Comparison of ENCODE assay signal across 1 cellular context in genomic region chr12:51021694-51022093, GRCh38.
A peak's percentile ranks its signal among the peaks of the same experiment; 100 is the strongest.
TF ChIP-seq lines count a peak whose summit lies in the region.

No MANE protein-coding gene starts in this region.

TF ChIP-seq in K562, 482 proteins besides CTCF, POLR2A, EP300 and RAD21 (continues in another document):
- TF ChIP-seq ZNF75A (CRISPR knock-in tag; IDR thresholded peaks at IDR 0.05) (no peak), TAF9B (IDR thresholded peaks at IDR 0.05; ENCODE audit: partially characterized antibody) (peak; percentile 97), ARID2 (IDR thresholded peaks at IDR 0.05) (no peak), NFIC (IDR thresholded peaks at IDR 0.05) (peak; percentile 80), ZSCAN29 (IDR thresholded peaks at IDR 0.05) (no peak), MXI1 (IDR thresholded peaks at IDR 0.05; ENCODE audit: low read depth, low read length) (0 out of 2 replicates have a peak, but pooled peaks have one; percentile 47), HDAC2 (IDR thresholded peaks at IDR 0.05) (peak; percentile 87), GATAD2B (IDR thresholded peaks at IDR 0.05; ENCODE audit: borderline replicate concordance) (peak; percentile 25; the same call in 1 of the 2 replicates), SMARCB1 (IDR thresholded peaks at IDR 0.05; ENCODE audit: insufficient read length, low read depth) (no peak), PHB2 (IDR thresholded peaks at IDR 0.05; ENCODE audit: low read depth) (peak; percentile 57; the same call in 1 of the 2 replicates), NFE2L1 (tag; IDR thresholded peaks at IDR 0.05; ENCODE audit: borderline replicate concordance, low read depth) (no peak), MEIS2 (IDR thresholded peaks at IDR 0.05; ENCODE audit: partially characterized antibody) (peak; percentile 79), CREB3L1 (IDR thresholded peaks at IDR 0.05; ENCODE audit: borderline replicate concordance, low read depth) (no peak), SIN3A (IDR thresholded peaks at IDR 0.05; ENCODE audit: borderline replicate concordance in 2 of 2, control insufficient read depth in 1 of 2, low read depth in 2 of 2, low read length in 2 of 2) (peak in 1 of 2 experiments; percentile 95; a peak in 3 of 4 replicates), CC2D1A (IDR thresholded peaks at IDR 0.05) (peak; percentile 80; the same call in 1 of the 2 replicates), ZEB2 (IDR thresholded peaks at IDR 0.05) (peak; percentile 61; the same call in 1 of the 2 replicates), CBFA2T3 (IDR thresholded peaks at IDR 0.05) (peak; percentile 97), FOXK2 (conservative IDR thresholded peaks at IDR 0.05 in 1 of 2, IDR thresholded peaks at IDR 0.05 in 1 of 2; ENCODE audit: low read depth in 2 of 2) (peak; percentile 53 to 67; a peak in 3 of 4 replicates), HDAC3 (IDR thresholded peaks at IDR 0.05; ENCODE audit: borderline replicate concordance, partially characterized antibody) (peak; percentile 36), HSF4 (CRISPR knock-in tag; IDR thresholded peaks at IDR 0.05; ENCODE audit: borderline replicate concordance) (no peak), ZNF143 (CRISPR knock-in tag; IDR thresholded peaks at IDR 0.05) (no peak), MBD2 (IDR thresholded peaks at IDR 0.05; ENCODE audit: borderline replicate concordance, low read depth) (peak; percentile 55), ZBTB43 (CRISPR knock-in tag; IDR thresholded peaks at IDR 0.05) (no peak), MTA3 (IDR thresholded peaks at IDR 0.05; ENCODE audit: borderline replicate concordance) (peak; percentile 61; the same call in 1 of the 2 replicates), FOXA1 (IDR thresholded peaks at IDR 0.05; ENCODE audit: borderline replicate concordance) (no peak), SNAPC5 (CRISPR knock-in tag; IDR thresholded peaks at IDR 0.05) (no peak), MTA1 (IDR thresholded peaks at IDR 0.05; ENCODE audit: borderline replicate concordance) (peak; percentile 77), KLF13 (tag; IDR thresholded peaks at IDR 0.05; ENCODE audit: borderline replicate concordance, low read depth) (no peak), ZNF165 (CRISPR knock-in tag; IDR thresholded peaks at IDR 0.05; ENCODE audit: borderline replicate concordance) (no peak), SMARCC2 (IDR thresholded peaks at IDR 0.05; ENCODE audit: low read depth) (peak; percentile 85), NFE2 (IDR thresholded peaks at IDR 0.05; ENCODE audit: low read depth) (no peak; the same call in 1 of the 2 replicates), ELF2 (CRISPR knock-in tag; IDR thresholded peaks at IDR 0.05) (no peak), NCOR1 (IDR thresholded peaks at IDR 0.05) (peak; percentile 93), KHSRP (IDR thresholded peaks at IDR 0.05) (no peak), PML (IDR thresholded peaks at IDR 0.05; ENCODE audit: low read length) (peak; percentile 84), HMBOX1 (IDR thresholded peaks at IDR 0.05) (peak; percentile 79), ZNF551 (CRISPR knock-in tag; IDR thresholded peaks at IDR 0.05) (no peak), ZNF644 (tag; IDR thresholded peaks at IDR 0.05; ENCODE audit: low read depth) (peak; percentile 49; the same call in 1 of the 2 replicates), ZBTB7A (IDR thresholded peaks at IDR 0.05; ENCODE audit: borderline replicate concordance, control insufficient read depth, low read depth, low read length) (no peak), CHD1 (IDR thresholded peaks at IDR 0.05; ENCODE audit: low read length) (no peak), FOSL1 (tag; conservative IDR thresholded peaks at IDR 0.05) (peak; percentile 40), HBP1 (CRISPR knock-in tag; IDR thresholded peaks at IDR 0.05) (0 out of 2 replicates have a peak, but pooled peaks have one; percentile 65), POLR2H (tag; IDR thresholded peaks at IDR 0.05; ENCODE audit: low read depth) (no peak), RREB1 (CRISPR knock-in tag; IDR thresholded peaks at IDR 0.05) (0 out of 2 replicates have a peak, but pooled peaks have one; percentile 24), TCF3 (CRISPR knock-in tag; IDR thresholded peaks at IDR 0.05) (peak; percentile 86)
- TF ChIP-seq, protein P1, sequence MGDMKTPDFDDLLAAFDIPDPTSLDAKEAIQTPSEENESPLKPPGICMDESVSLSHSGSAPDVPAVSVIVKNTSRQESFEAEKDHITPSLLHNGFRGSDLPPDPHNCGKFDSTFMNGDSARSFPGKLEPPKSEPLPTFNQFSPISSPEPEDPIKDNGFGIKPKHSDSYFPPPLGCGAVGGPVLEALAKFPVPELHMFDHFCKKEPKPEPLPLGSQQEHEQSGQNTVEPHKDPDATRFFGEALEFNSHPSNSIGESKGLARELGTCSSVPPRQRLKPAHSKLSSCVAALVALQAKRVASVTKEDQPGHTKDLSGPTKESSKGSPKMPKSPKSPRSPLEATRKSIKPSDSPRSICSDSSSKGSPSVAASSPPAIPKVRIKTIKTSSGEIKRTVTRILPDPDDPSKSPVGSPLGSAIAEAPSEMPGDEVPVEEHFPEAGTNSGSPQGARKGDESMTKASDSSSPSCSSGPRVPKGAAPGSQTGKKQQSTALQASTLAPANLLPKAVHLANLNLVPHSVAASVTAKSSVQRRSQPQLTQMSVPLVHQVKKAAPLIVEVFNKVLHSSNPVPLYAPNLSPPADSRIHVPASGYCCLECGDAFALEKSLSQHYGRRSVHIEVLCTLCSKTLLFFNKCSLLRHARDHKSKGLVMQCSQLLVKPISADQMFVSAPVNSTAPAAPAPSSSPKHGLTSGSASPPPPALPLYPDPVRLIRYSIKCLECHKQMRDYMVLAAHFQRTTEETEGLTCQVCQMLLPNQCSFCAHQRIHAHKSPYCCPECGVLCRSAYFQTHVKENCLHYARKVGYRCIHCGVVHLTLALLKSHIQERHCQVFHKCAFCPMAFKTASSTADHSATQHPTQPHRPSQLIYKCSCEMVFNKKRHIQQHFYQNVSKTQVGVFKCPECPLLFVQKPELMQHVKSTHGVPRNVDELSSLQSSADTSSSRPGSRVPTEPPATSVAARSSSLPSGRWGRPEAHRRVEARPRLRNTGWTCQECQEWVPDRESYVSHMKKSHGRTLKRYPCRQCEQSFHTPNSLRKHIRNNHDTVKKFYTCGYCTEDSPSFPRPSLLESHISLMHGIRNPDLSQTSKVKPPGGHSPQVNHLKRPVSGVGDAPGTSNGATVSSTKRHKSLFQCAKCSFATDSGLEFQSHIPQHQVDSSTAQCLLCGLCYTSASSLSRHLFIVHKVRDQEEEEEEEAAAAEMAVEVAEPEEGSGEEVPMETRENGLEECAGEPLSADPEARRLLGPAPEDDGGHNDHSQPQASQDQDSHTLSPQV (IDR thresholded peaks at IDR 0.05) = peak; percentile 57; the same call in 1 of the 2 replicates
- TF ChIP-seq, protein P2, sequence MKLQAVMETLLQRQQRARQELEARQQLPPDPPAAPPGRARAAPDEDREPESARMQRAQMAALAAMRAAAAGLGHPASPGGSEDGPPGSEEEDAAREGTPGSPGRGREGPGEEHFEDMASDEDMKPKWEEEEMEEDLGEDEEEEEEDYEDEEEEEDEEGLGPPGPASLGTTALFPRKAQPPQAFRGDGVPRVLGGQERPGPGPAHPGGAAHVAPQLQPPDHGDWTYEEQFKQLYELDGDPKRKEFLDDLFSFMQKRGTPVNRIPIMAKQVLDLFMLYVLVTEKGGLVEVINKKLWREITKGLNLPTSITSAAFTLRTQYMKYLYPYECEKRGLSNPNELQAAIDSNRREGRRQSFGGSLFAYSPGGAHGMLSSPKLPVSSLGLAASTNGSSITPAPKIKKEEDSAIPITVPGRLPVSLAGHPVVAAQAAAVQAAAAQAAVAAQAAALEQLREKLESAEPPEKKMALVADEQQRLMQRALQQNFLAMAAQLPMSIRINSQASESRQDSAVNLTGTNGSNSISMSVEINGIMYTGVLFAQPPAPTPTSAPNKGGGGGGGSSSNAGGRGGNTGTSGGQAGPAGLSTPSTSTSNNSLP (IDR thresholded peaks at IDR 0.05; ENCODE audit: borderline replicate concordance, low read depth, low read length) = peak; percentile 94; the same call in 1 of the 2 replicates
- TF ChIP-seq, protein P3, sequence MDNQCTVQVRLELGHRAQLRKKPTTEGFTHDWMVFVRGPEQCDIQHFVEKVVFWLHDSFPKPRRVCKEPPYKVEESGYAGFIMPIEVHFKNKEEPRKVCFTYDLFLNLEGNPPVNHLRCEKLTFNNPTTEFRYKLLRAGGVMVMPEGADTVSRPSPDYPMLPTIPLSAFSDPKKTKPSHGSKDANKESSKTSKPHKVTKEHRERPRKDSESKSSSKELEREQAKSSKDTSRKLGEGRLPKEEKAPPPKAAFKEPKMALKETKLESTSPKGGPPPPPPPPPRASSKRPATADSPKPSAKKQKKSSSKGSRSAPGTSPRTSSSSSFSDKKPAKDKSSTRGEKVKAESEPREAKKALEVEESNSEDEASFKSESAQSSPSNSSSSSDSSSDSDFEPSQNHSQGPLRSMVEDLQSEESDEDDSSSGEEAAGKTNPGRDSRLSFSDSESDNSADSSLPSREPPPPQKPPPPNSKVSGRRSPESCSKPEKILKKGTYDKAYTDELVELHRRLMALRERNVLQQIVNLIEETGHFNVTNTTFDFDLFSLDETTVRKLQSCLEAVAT (IDR thresholded peaks at IDR 0.05) = peak in 1 of 2 experiments; percentile 76; a peak in 1 of 4 replicates
